ENCODE assay signal across 1 cellular context in the genomic region with DNA sequence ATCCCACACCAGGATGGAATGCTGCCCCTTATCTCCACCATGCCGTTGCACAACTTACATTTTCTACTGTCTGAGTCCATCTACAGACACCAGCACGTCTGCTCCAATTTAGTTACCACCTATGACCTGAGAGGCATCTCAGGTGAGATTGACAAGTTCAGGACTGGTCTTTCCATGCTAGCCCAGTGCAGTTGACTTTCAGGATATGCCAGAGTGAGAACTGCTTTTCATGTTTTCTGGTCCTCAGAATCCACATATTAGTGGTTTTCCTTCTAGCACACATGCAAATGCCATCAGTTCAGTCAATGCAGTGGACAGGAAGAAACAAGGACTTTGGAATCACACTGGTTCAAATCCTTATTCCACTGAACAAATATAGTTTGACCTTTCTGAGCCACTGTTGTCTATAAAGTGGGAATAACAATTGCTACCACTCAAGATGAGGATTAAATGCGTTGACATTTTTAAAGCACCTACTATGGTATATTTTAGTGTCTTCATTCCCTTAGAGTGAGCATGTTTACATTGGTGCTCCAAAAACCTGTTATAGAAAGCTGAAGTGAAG.
TF ChIP-seq lines count a peak whose summit lies in the region.

No MANE protein-coding gene starts in this region.

TF ChIP-seq in HepG2, 621 proteins besides CTCF, POLR2A, EP300 and RAD21 (continued from another document and continues in another):
- TF ChIP-seq, protein P1, sequence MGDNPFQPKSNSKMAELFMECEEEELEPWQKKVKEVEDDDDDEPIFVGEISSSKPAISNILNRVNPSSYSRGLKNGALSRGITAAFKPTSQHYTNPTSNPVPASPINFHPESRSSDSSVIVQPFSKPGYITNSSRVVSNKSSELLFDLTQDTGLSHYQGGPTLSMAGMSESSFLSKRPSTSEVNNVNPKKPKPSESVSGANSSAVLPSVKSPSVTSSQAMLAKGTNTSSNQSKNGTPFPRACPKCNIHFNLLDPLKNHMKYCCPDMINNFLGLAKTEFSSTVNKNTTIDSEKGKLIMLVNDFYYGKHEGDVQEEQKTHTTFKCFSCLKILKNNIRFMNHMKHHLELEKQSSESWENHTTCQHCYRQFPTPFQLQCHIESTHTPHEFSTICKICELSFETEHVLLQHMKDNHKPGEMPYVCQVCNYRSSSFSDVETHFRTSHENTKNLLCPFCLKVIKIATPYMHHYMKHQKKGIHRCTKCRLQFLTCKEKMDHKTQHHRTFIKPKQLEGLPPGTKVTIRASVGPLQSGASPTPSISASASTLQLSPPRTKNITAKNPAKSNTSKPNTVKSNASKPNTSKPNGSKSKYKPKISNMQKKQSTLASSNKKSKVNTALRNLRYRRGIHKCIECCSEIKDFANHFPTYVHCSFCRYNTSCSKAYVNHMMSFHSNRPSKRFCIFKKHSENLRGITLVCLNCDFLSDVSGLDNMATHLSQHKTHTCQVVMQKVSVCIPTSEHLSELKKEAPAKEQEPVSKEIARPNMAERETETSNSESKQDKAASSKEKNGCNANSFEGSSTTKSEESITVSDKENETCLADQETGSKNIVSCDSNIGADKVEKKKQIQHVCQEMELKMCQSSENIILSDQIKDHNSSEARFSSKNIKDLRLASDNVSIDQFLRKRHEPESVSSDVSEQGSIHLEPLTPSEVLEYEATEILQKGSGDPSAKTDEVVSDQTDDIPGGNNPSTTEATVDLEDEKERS (CRISPR knock-in tag; IDR thresholded peaks at IDR 0.05) = peak; percentile 86
- TF ChIP-seq ZFAT (CRISPR knock-in tag; conservative IDR thresholded peaks at IDR 0.05) (no peak), ZNF496 (CRISPR knock-in tag; IDR thresholded peaks at IDR 0.05; ENCODE audit: insufficient replicate concordance) (no peak), ZNF383 (CRISPR knock-in tag; IDR thresholded peaks at IDR 0.05; ENCODE audit: borderline replicate concordance) (no peak), NFE2 (CRISPR knock-in tag; IDR thresholded peaks at IDR 0.05) (no peak), MTF2 (CRISPR knock-in tag; IDR thresholded peaks at IDR 0.05; ENCODE audit: borderline replicate concordance) (no peak), REL (CRISPR knock-in tag; conservative IDR thresholded peaks at IDR 0.05) (no peak), THAP11 (CRISPR knock-in tag; IDR thresholded peaks at IDR 0.05) (no peak), ZNF749 (CRISPR knock-in tag; IDR thresholded peaks at IDR 0.05; ENCODE audit: borderline replicate concordance) (no peak), ZNF468 (CRISPR knock-in tag; IDR thresholded peaks at IDR 0.05) (no peak), ZBTB1 (CRISPR knock-in tag; IDR thresholded peaks at IDR 0.05; ENCODE audit: borderline replicate concordance) (no peak), NAIF1 (CRISPR knock-in tag; IDR thresholded peaks at IDR 0.05; ENCODE audit: borderline replicate concordance) (no peak), ZNF841 (CRISPR knock-in tag; IDR thresholded peaks at IDR 0.05; ENCODE audit: borderline replicate concordance) (no peak), FOSL1 (CRISPR knock-in tag; IDR thresholded peaks at IDR 0.05; ENCODE audit: borderline replicate concordance) (no peak), SMAD3 (CRISPR knock-in tag; IDR thresholded peaks at IDR 0.05) (no peak), SIN3B (IDR thresholded peaks at IDR 0.05; ENCODE audit: low read length) (no peak), TOPORS (CRISPR knock-in tag; IDR thresholded peaks at IDR 0.05) (no peak), ZNF549 (CRISPR knock-in tag; IDR thresholded peaks at IDR 0.05) (no peak), HMGA1 (CRISPR knock-in tag; conservative IDR thresholded peaks at IDR 0.05) (no peak), SATB2 (CRISPR knock-in tag; IDR thresholded peaks at IDR 0.05) (no peak), ZNF547 (CRISPR knock-in tag; IDR thresholded peaks at IDR 0.05) (no peak), RBM39 (IDR thresholded peaks at IDR 0.05; ENCODE audit: low read depth, low read length, poor library complexity, severe bottlenecking) (no peak), ZMYM4 (CRISPR knock-in tag; IDR thresholded peaks at IDR 0.05) (peak; percentile 77), HMG20A (CRISPR knock-in tag; IDR thresholded peaks at IDR 0.05; ENCODE audit: borderline replicate concordance) (peak; percentile 31; the same call in 1 of the 2 replicates), TCF7L2 (IDR thresholded peaks at IDR 0.05; ENCODE audit: low read depth, low read length) (no peak), ZBTB8A (CRISPR knock-in tag; IDR thresholded peaks at IDR 0.05; ENCODE audit: borderline replicate concordance, low read depth) (no peak), TP53 (CRISPR knock-in tag; conservative IDR thresholded peaks at IDR 0.05) (no peak), EHMT2 (IDR thresholded peaks at IDR 0.05; ENCODE audit: borderline replicate concordance, low read depth, low read length) (peak; percentile 81; the same call in 1 of the 2 replicates), CAMTA2 (CRISPR knock-in tag; IDR thresholded peaks at IDR 0.05; ENCODE audit: borderline replicate concordance) (no peak), ZKSCAN1 (IDR thresholded peaks at IDR 0.05; ENCODE audit: low read length) (peak; percentile 94), ATF7 (IDR thresholded peaks at IDR 0.05) (no peak), ATF7 (CRISPR knock-in tag; IDR thresholded peaks at IDR 0.05) (no peak), TBX2 (CRISPR knock-in tag; IDR thresholded peaks at IDR 0.05; ENCODE audit: borderline replicate concordance) (peak; percentile 32; the same call in 1 of the 2 replicates), ZBTB7B (CRISPR knock-in tag; IDR thresholded peaks at IDR 0.05) (no peak), KDM3A (CRISPR knock-in tag; IDR thresholded peaks at IDR 0.05; ENCODE audit: low read depth) (no peak), ZNF761 (CRISPR knock-in tag; conservative IDR thresholded peaks at IDR 0.05) (no peak), KDM4B (CRISPR knock-in tag; IDR thresholded peaks at IDR 0.05) (no peak)
- TF ChIP-seq, protein P2, sequence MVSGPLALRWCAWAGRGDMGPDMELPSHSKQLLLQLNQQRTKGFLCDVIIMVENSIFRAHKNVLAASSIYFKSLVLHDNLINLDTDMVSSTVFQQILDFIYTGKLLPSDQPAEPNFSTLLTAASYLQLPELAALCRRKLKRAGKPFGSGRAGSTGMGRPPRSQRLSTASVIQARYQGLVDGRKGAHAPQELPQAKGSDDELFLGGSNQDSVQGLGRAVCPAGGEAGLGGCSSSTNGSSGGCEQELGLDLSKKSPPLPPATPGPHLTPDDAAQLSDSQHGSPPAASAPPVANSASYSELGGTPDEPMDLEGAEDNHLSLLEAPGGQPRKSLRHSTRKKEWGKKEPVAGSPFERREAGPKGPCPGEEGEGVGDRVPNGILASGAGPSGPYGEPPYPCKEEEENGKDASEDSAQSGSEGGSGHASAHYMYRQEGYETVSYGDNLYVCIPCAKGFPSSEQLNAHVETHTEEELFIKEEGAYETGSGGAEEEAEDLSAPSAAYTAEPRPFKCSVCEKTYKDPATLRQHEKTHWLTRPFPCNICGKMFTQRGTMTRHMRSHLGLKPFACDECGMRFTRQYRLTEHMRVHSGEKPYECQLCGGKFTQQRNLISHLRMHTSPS (CRISPR knock-in tag; IDR thresholded peaks at IDR 0.05; ENCODE audit: low read depth) = no peak
- TF ChIP-seq, protein P3, sequence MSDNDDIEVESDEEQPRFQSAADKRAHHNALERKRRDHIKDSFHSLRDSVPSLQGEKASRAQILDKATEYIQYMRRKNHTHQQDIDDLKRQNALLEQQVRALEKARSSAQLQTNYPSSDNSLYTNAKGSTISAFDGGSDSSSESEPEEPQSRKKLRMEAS (IDR thresholded peaks at IDR 0.05) = peak; percentile 21; the same call in 1 of the 2 replicates
- TF ChIP-seq, protein P4, sequence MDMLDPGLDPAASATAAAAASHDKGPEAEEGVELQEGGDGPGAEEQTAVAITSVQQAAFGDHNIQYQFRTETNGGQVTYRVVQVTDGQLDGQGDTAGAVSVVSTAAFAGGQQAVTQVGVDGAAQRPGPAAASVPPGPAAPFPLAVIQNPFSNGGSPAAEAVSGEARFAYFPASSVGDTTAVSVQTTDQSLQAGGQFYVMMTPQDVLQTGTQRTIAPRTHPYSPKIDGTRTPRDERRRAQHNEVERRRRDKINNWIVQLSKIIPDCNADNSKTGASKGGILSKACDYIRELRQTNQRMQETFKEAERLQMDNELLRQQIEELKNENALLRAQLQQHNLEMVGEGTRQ (IDR thresholded peaks at IDR 0.05; ENCODE audit: low read depth, low read length) = no peak
- TF ChIP-seq, protein P4 (CRISPR knock-in tag; IDR thresholded peaks at IDR 0.05; ENCODE audit: borderline replicate concordance) = no peak
- TF ChIP-seq, protein P5, sequence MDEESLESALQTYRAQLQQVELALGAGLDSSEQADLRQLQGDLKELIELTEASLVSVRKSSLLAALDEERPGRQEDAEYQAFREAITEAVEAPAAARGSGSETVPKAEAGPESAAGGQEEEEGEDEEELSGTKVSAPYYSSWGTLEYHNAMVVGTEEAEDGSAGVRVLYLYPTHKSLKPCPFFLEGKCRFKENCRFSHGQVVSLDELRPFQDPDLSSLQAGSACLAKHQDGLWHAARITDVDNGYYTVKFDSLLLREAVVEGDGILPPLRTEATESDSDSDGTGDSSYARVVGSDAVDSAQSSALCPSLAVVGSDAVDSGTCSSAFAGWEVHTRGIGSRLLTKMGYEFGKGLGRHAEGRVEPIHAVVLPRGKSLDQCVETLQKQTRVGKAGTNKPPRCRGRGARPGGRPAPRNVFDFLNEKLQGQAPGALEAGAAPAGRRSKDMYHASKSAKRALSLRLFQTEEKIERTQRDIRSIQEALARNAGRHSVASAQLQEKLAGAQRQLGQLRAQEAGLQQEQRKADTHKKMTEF (CRISPR knock-in tag; IDR thresholded peaks at IDR 0.05) = peak; percentile 62; the same call in 1 of the 2 replicates
- TF ChIP-seq, protein P6, sequence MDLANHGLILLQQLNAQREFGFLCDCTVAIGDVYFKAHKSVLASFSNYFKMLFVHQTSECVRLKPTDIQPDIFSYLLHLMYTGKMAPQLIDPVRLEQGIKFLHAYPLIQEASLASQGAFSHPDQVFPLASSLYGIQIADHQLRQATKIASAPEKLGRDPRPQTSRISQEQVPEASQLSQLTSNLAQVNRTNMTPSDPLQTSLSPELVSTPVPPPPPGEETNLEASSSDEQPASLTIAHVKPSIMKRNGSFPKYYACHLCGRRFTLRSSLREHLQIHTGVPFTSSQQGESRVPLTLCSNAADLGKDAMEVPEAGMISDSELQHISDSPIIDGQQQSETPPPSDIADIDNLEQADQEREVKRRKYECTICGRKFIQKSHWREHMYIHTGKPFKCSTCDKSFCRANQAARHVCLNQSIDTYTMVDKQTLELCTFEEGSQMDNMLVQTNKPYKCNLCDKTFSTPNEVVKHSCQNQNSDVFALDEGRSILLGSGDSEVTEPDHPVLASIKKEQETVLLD (CRISPR knock-in tag; IDR thresholded peaks at IDR 0.05; ENCODE audit: low read depth) = no peak
- TF ChIP-seq, protein P7, sequence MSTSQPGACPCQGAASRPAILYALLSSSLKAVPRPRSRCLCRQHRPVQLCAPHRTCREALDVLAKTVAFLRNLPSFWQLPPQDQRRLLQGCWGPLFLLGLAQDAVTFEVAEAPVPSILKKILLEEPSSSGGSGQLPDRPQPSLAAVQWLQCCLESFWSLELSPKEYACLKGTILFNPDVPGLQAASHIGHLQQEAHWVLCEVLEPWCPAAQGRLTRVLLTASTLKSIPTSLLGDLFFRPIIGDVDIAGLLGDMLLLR (CRISPR knock-in tag; IDR thresholded peaks at IDR 0.05) = no peak
- TF ChIP-seq, protein P8, sequence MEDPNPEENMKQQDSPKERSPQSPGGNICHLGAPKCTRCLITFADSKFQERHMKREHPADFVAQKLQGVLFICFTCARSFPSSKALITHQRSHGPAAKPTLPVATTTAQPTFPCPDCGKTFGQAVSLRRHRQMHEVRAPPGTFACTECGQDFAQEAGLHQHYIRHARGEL (CRISPR knock-in tag; IDR thresholded peaks at IDR 0.05) = no peak
- TF ChIP-seq, protein P9, sequence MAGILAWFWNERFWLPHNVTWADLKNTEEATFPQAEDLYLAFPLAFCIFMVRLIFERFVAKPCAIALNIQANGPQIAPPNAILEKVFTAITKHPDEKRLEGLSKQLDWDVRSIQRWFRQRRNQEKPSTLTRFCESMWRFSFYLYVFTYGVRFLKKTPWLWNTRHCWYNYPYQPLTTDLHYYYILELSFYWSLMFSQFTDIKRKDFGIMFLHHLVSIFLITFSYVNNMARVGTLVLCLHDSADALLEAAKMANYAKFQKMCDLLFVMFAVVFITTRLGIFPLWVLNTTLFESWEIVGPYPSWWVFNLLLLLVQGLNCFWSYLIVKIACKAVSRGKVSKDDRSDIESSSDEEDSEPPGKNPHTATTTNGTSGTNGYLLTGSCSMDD (CRISPR knock-in tag; IDR thresholded peaks at IDR 0.05) = no peak
- TF ChIP-seq, protein P10, sequence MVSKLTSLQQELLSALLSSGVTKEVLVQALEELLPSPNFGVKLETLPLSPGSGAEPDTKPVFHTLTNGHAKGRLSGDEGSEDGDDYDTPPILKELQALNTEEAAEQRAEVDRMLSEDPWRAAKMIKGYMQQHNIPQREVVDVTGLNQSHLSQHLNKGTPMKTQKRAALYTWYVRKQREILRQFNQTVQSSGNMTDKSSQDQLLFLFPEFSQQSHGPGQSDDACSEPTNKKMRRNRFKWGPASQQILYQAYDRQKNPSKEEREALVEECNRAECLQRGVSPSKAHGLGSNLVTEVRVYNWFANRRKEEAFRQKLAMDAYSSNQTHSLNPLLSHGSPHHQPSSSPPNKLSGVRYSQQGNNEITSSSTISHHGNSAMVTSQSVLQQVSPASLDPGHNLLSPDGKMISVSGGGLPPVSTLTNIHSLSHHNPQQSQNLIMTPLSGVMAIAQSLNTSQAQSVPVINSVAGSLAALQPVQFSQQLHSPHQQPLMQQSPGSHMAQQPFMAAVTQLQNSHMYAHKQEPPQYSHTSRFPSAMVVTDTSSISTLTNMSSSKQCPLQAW (CRISPR knock-in tag; IDR thresholded peaks at IDR 0.05) = 0 out of 2 replicates have a peak, but pooled peaks have one; percentile 25
- TF ChIP-seq, protein P11, sequence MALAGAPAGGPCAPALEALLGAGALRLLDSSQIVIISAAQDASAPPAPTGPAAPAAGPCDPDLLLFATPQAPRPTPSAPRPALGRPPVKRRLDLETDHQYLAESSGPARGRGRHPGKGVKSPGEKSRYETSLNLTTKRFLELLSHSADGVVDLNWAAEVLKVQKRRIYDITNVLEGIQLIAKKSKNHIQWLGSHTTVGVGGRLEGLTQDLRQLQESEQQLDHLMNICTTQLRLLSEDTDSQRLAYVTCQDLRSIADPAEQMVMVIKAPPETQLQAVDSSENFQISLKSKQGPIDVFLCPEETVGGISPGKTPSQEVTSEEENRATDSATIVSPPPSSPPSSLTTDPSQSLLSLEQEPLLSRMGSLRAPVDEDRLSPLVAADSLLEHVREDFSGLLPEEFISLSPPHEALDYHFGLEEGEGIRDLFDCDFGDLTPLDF (CRISPR knock-in tag; IDR thresholded peaks at IDR 0.05) = no peak
- TF ChIP-seq, protein P12, sequence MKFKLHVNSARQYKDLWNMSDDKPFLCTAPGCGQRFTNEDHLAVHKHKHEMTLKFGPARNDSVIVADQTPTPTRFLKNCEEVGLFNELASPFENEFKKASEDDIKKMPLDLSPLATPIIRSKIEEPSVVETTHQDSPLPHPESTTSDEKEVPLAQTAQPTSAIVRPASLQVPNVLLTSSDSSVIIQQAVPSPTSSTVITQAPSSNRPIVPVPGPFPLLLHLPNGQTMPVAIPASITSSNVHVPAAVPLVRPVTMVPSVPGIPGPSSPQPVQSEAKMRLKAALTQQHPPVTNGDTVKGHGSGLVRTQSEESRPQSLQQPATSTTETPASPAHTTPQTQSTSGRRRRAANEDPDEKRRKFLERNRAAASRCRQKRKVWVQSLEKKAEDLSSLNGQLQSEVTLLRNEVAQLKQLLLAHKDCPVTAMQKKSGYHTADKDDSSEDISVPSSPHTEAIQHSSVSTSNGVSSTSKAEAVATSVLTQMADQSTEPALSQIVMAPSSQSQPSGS (CRISPR knock-in tag; IDR thresholded peaks at IDR 0.05) = no peak
